Comparison of ENCODE assay signal across 20 cellular contexts in the genomic region with DNA sequence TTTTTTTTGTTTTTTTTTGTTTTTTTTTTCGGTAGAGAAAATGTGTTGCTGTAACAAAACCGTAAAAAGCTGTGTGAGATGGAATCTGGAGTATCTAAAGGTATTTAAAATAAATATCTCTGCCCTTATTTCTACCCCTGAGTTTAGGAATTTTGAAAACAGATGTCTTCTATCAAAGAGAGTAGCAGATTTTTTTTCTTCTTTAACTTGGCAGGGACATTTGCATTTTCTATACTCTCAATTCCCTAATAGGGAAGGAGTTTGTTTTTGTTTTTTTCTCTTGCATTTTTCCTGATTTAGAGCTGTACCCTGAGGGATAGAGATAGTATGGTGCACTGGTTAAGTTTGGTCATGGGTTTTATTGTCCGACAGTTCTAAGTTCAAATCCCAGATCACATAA.
"Had no signal": no experiment of that assay in that cellular context is flagged by ENCODE, and none has a peak within 500 bp of the region (broad histone marks: within the 10 kb centered on the region; RNA-seq: fewer than 3 reads in every experiment).

No MANE protein-coding gene starts in this region.

- H3K36me3 Mint-ChIP-seq: immature natural killer cell; naive thymus-derived CD4-positive, alpha-beta T cell had no signal

- H3K27ac Mint-ChIP-seq: dendritic cell treated with granulocyte-macrophage colony-stimulating factor and Interleukin-4, amounts not matched to agents 40 ng/mL and 50 ng/mL, for 4 days; effector memory CD8-positive, alpha-beta T cell; endodermal cell; immature natural killer cell; naive thymus-derived CD4-positive, alpha-beta T cell had no signal

- H3K9me3 Mint-ChIP-seq: effector memory CD8-positive, alpha-beta T cell; endodermal cell had no signal

- H3K4me1 Mint-ChIP-seq: immature natural killer cell; naive thymus-derived CD4-positive, alpha-beta T cell had no signal

- H3K27me3 Mint-ChIP-seq: dendritic cell treated with granulocyte-macrophage colony-stimulating factor and Interleukin-4, amounts not matched to agents 40 ng/mL and 50 ng/mL, for 4 days had no signal

- DNase-seq: effector CD8-positive, alpha-beta T cell; effector memory CD8-positive, alpha-beta T cell; endodermal cell; erythroblast; esophagus squamous epithelium; foreskin keratinocyte; heart left ventricle; hypothalamus; immature natural killer cell; islet precursor cell; kidney; kidney glomerular epithelial cell; left colon; left lung; left ventricle myocardium superior; lower lobe of right lung; mesenchymal stem cell; midbrain; naive thymus-derived CD4-positive, alpha-beta T cell had no signal

- H3K4me3 Mint-ChIP-seq: dendritic cell treated with granulocyte-macrophage colony-stimulating factor and Interleukin-4, amounts not matched to agents 40 ng/mL and 50 ng/mL, for 4 days; effector memory CD8-positive, alpha-beta T cell; endodermal cell; immature natural killer cell; naive thymus-derived CD4-positive, alpha-beta T cell had no signal
